ENCODE assay signal across 8 cellular contexts in genomic region chr22:42937164-42937854, GRCh38.
DNase-seq lines count a peak whose midpoint lies in the region; ATAC-seq and TF ChIP-seq lines count a peak whose summit lies in the region.

No MANE protein-coding gene starts in this region.

- WGBS in hepatocyte (ENCODE audit: low lambda C conversion rate, missing lambda C conversion rate), result 68% methylated on average over 12 of the region's 12 CpGs

- peak overlapping the region; percentile 32 for H3K4me2 ChIP-seq in hepatocyte

- H3K4me1 ChIP-seq in hepatocyte (ENCODE audit: insufficient read depth), result peaks cover 60% of the 10 kb centered on the region

- peak overlapping the region; percentile 88 for H3K27ac ChIP-seq in hepatocyte

- no peaks in the 10 kb centered on the region for H3K27me3 ChIP-seq in hepatocyte

- ATAC-seq in activated naive CD4-positive, alpha-beta T cell treated with anti-CD3 and anti-CD28 coated beads, Interleukin-2, amount 50 U/mL, for 72 hours, result peak; percentile 79

- no peaks in the 10 kb centered on the region for H3K9me2 ChIP-seq in hepatocyte (replicated peaks; ENCODE audit: insufficient read depth)

- H3K27ac Mint-ChIP-seq in activated naive CD4-positive, alpha-beta T cell treated with anti-CD3 and anti-CD28 coated beads, Interleukin-2, amount 50 U/mL, for 72 hours, result peak overlapping the region in 1 of 2 donors; percentile 4

- no peaks in the 10 kb centered on the region for H3K9me3 Mint-ChIP-seq in activated naive CD4-positive, alpha-beta T cell treated with anti-CD3 and anti-CD28 coated beads, Interleukin-2, amount 50 U/mL, for 72 hours

- no peaks in the 10 kb centered on the region for H3K36me3 Mint-ChIP-seq in activated naive CD4-positive, alpha-beta T cell treated with anti-CD3 and anti-CD28 coated beads, Interleukin-2, amount 50 U/mL, for 72 hours

- peaks cover 88% of the 10 kb centered on the region for H3K79me2 ChIP-seq in hepatocyte

- peak; percentile 18 for DNase-seq in DMS53 (lab: John Stamatoyannopoulos, UW)
- DNase-seq in DMS53 treated with DMSO at 0.1 percent for 48 hours (lab: John Stamatoyannopoulos, UW; ENCODE audit: unreplicated experiment), result no peak
- peak; percentile 44 for DNase-seq in NCI-H2171 (lab: John Stamatoyannopoulos, UW)
- peak in 1 of 2 donors; percentile 21 for DNase-seq in activated naive CD4-positive, alpha-beta T cell treated with anti-CD3 and anti-CD28 coated beads, Interleukin-2, amount 50 U/mL, for 72 hours (ENCODE audit: low spot score in 2 of 2)
- DNase-seq in hepatocyte (ENCODE audit: low spot score), result peak; percentile 79
- peak; percentile 6 to 32 (median 10) for DNase-seq in stimulated activated CD4-positive, alpha-beta T cell treated with anti-CD3 and anti-CD28 coated beads, TNF-alpha, amount 100 ng/mL, for 48 hours (ENCODE audit: low read depth in 3 of 3)
- DNase-seq in KG1 (lab: John Stamatoyannopoulos, UW), result no peak
- no peak for DNase-seq in NCI-H2107 treated with DMSO at 0.1 percent for 48 hours (lab: John Stamatoyannopoulos, UW; ENCODE audit: unreplicated experiment)

- H2AFZ ChIP-seq in hepatocyte, result no peak overlapping the region

- no peak for TF ChIP-seq CTCF in hepatocyte (IDR thresholded peaks at IDR 0.05; ENCODE audit: poor library complexity)

- peaks cover 13% of the 10 kb centered on the region for H4K20me1 ChIP-seq in hepatocyte (ENCODE audit: insufficient read depth, poor library complexity, severe bottlenecking)

- H3K36me3 ChIP-seq in hepatocyte (replicated peaks; ENCODE audit: insufficient read depth, low read depth), result no peaks in the 10 kb centered on the region

- H3K9me3 ChIP-seq in hepatocyte (ENCODE audit: low read depth), result no peaks in the 10 kb centered on the region

- no peak overlapping the region for H3K4me3 ChIP-seq in hepatocyte

Comparison
In these comparisons a context has a peak if more than half of its experiments do, and no peak if none do; other contexts are left out.
1. DNase-seq: peak in DMS53 (single experiment), NCI-H2171 (single experiment), hepatocyte (single experiment) and stimulated activated CD4-positive, alpha-beta T cell treated with anti-CD3 and anti-CD28 coated beads, TNF-alpha, amount 100 ng/mL, for 48 hours (3 of 3); none in DMS53 treated with DMSO at 0.1 percent for 48 hours (single experiment), KG1 (single experiment) and NCI-H2107 treated with DMSO at 0.1 percent for 48 hours (single experiment).